In the genomic region with DNA sequence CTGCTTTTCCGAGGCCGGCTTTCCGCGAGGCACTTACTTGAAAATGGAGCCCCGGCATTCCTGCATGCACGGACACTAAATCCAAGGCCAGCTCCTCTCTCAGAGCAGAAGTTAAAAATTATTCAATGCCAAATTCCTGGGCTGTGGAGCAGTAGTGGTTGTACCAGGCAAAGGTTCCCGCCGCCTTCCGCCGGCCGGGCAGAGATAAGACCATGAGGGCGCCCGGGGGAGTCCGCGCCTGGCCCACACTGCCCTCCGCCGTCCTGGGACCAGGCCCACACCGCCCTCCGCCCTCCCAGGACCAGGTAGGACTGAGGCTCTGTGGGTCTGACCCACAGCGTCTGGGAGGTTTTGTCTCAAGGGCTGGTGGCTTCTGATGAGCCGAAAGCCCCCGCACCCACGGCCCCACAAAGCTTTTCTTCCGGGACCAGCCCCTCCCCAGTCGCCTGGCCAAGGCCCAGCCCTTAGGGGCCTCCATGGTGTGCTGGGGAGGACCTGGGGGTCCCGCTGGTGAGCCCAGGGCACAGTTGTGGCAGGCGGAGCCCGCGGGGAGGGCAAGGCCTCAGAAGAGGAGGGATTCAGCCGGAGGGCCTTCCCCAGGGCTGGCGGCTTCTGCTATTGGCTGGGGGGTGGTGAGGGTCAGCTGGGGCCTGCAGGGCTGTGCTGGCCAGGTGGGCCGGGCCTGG, we compare ENCODE assay signal across 1 cellular context.
TF ChIP-seq lines count a peak whose summit lies in the region.

No MANE protein-coding gene starts in this region.

TF ChIP-seq in HepG2, 621 proteins besides CTCF, POLR2A, EP300 and RAD21 (continues in another document):
- 0 out of 2 replicates have a peak, but pooled peaks have one; percentile 48 for TF ChIP-seq GPN1 (CRISPR knock-in tag; IDR thresholded peaks at IDR 0.05; ENCODE audit: borderline replicate concordance)
- TF ChIP-seq RARA (CRISPR knock-in tag; IDR thresholded peaks at IDR 0.05) = no peak
- TF ChIP-seq ZNF17 (CRISPR knock-in tag; IDR thresholded peaks at IDR 0.05) = no peak
- no peak for TF ChIP-seq RBM22 (optimal IDR thresholded peaks at IDR 0.05; ENCODE audit: low read length)
- no peak for TF ChIP-seq ATF1 (CRISPR knock-in tag; IDR thresholded peaks at IDR 0.05)
- no peak for TF ChIP-seq JUND (CRISPR knock-in tag; IDR thresholded peaks at IDR 0.05)
- TF ChIP-seq ZZZ3 (CRISPR knock-in tag; IDR thresholded peaks at IDR 0.05; ENCODE audit: borderline replicate concordance) = no peak
- TF ChIP-seq, protein P1, sequence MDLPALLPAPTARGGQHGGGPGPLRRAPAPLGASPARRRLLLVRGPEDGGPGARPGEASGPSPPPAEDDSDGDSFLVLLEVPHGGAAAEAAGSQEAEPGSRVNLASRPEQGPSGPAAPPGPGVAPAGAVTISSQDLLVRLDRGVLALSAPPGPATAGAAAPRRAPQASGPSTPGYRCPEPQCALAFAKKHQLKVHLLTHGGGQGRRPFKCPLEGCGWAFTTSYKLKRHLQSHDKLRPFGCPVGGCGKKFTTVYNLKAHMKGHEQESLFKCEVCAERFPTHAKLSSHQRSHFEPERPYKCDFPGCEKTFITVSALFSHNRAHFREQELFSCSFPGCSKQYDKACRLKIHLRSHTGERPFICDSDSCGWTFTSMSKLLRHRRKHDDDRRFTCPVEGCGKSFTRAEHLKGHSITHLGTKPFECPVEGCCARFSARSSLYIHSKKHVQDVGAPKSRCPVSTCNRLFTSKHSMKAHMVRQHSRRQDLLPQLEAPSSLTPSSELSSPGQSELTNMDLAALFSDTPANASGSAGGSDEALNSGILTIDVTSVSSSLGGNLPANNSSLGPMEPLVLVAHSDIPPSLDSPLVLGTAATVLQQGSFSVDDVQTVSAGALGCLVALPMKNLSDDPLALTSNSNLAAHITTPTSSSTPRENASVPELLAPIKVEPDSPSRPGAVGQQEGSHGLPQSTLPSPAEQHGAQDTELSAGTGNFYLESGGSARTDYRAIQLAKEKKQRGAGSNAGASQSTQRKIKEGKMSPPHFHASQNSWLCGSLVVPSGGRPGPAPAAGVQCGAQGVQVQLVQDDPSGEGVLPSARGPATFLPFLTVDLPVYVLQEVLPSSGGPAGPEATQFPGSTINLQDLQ (CRISPR knock-in tag; IDR thresholded peaks at IDR 0.05) = no peak
- TF ChIP-seq ZNF337 (CRISPR knock-in tag; IDR thresholded peaks at IDR 0.05; ENCODE audit: borderline replicate concordance, low read depth) = no peak
- TF ChIP-seq, protein P2, sequence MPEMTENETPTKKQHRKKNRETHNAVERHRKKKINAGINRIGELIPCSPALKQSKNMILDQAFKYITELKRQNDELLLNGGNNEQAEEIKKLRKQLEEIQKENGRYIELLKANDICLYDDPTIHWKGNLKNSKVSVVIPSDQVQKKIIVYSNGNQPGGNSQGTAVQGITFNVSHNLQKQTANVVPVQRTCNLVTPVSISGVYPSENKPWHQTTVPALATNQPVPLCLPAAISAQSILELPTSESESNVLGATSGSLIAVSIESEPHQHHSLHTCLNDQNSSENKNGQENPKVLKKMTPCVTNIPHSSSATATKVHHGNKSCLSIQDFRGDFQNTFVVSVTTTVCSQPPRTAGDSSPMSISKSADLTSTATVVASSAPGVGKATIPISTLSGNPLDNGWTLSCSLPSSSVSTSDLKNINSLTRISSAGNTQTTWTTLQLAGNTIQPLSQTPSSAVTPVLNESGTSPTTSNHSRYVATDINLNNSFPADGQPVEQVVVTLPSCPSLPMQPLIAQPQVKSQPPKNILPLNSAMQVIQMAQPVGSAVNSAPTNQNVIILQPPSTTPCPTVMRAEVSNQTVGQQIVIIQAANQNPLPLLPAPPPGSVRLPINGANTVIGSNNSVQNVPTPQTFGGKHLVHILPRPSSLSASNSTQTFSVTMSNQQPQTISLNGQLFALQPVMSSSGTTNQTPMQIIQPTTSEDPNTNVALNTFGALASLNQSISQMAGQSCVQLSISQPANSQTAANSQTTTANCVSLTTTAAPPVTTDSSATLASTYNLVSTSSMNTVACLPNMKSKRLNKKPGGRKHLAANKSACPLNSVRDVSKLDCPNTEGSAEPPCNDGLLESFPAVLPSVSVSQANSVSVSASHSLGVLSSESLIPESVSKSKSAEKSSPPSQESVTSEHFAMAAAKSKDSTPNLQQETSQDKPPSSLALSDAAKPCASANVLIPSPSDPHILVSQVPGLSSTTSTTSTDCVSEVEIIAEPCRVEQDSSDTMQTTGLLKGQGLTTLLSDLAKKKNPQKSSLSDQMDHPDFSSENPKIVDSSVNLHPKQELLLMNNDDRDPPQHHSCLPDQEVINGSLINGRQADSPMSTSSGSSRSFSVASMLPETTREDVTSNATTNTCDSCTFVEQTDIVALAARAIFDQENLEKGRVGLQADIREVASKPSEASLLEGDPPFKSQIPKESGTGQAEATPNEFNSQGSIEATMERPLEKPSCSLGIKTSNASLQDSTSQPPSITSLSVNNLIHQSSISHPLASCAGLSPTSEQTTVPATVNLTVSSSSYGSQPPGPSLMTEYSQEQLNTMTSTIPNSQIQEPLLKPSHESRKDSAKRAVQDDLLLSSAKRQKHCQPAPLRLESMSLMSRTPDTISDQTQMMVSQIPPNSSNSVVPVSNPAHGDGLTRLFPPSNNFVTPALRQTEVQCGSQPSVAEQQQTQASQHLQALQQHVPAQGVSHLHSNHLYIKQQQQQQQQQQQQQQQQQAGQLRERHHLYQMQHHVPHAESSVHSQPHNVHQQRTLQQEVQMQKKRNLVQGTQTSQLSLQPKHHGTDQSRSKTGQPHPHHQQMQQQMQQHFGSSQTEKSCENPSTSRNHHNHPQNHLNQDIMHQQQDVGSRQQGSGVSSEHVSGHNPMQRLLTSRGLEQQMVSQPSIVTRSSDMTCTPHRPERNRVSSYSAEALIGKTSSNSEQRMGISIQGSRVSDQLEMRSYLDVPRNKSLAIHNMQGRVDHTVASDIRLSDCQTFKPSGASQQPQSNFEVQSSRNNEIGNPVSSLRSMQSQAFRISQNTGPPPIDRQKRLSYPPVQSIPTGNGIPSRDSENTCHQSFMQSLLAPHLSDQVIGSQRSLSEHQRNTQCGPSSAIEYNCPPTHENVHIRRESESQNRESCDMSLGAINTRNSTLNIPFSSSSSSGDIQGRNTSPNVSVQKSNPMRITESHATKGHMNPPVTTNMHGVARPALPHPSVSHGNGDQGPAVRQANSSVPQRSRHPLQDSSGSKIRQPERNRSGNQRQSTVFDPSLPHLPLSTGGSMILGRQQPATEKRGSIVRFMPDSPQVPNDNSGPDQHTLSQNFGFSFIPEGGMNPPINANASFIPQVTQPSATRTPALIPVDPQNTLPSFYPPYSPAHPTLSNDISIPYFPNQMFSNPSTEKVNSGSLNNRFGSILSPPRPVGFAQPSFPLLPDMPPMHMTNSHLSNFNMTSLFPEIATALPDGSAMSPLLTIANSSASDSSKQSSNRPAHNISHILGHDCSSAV (CRISPR knock-in tag; IDR thresholded peaks at IDR 0.05; ENCODE audit: borderline replicate concordance) = no peak
- peak; percentile 88 for TF ChIP-seq ZNF33B (CRISPR knock-in tag; IDR thresholded peaks at IDR 0.05)
- TF ChIP-seq, protein P3, sequence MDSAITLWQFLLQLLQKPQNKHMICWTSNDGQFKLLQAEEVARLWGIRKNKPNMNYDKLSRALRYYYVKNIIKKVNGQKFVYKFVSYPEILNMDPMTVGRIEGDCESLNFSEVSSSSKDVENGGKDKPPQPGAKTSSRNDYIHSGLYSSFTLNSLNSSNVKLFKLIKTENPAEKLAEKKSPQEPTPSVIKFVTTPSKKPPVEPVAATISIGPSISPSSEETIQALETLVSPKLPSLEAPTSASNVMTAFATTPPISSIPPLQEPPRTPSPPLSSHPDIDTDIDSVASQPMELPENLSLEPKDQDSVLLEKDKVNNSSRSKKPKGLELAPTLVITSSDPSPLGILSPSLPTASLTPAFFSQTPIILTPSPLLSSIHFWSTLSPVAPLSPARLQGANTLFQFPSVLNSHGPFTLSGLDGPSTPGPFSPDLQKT (CRISPR knock-in tag; IDR thresholded peaks at IDR 0.05; ENCODE audit: borderline replicate concordance) = no peak
- no peak for TF ChIP-seq PRMT3 (CRISPR knock-in tag; IDR thresholded peaks at IDR 0.05; ENCODE audit: borderline replicate concordance, low read depth)
- TF ChIP-seq ZSCAN30 (CRISPR knock-in tag; IDR thresholded peaks at IDR 0.05) = no peak
- TF ChIP-seq, protein P4, sequence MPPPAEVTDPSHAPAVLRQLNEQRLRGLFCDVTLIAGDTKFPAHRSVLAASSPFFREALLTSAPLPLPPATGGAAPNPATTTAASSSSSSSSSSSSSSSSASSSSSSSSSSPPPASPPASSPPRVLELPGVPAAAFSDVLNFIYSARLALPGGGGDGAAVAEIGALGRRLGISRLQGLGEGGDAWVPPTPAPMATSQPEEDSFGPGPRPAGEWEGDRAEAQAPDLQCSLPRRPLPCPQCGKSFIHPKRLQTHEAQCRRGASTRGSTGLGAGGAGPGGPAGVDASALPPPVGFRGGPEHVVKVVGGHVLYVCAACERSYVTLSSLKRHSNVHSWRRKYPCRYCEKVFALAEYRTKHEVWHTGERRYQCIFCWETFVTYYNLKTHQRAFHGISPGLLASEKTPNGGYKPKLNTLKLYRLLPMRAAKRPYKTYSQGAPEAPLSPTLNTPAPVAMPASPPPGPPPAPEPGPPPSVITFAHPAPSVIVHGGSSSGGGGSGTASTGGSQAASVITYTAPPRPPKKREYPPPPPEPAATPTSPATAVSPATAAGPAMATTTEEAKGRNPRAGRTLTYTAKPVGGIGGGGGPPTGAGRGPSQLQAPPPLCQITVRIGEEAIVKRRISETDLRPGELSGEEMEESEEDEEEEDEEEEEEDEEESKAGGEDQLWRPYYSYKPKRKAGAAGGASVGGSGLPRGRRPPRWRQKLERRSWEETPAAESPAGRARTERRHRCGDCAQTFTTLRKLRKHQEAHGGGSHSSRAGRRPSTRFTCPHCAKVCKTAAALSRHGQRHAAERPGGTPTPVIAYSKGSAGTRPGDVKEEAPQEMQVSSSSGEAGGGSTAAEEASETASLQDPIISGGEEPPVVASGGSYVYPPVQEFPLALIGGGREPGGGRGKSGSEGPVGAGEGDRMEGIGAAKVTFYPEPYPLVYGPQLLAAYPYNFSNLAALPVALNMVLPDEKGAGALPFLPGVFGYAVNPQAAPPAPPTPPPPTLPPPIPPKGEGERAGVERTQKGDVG (CRISPR knock-in tag; IDR thresholded peaks at IDR 0.05; ENCODE audit: borderline replicate concordance) = no peak
- TF ChIP-seq LCORL (IDR thresholded peaks at IDR 0.05) = no peak
- no peak for TF ChIP-seq LCORL (CRISPR knock-in tag; IDR thresholded peaks at IDR 0.05)
- no peak for TF ChIP-seq ZNF234 (CRISPR knock-in tag; conservative IDR thresholded peaks at IDR 0.05)
- no peak for TF ChIP-seq ELF4 (CRISPR knock-in tag; IDR thresholded peaks at IDR 0.05; ENCODE audit: borderline replicate concordance)
- no peak for TF ChIP-seq MBNL3 (CRISPR knock-in tag; conservative IDR thresholded peaks at IDR 0.05)
- no peak for TF ChIP-seq ZNF333 (CRISPR knock-in tag; IDR thresholded peaks at IDR 0.05; ENCODE audit: borderline replicate concordance)
- no peak for TF ChIP-seq CENPX (CRISPR knock-in tag; IDR thresholded peaks at IDR 0.05)
- peak; percentile 83 for TF ChIP-seq KDM2A (CRISPR knock-in tag; IDR thresholded peaks at IDR 0.05; ENCODE audit: borderline replicate concordance, low read depth)
- peak; percentile 8; the same call in 1 of the 2 replicates for TF ChIP-seq ZSCAN31 (CRISPR knock-in tag; IDR thresholded peaks at IDR 0.05; ENCODE audit: low read depth)
- 0 out of 2 replicates have a peak, but pooled peaks have one; percentile 23 for TF ChIP-seq SP5 (CRISPR knock-in tag; IDR thresholded peaks at IDR 0.05; ENCODE audit: borderline replicate concordance, low read depth)
- TF ChIP-seq YEATS2 (CRISPR knock-in tag; IDR thresholded peaks at IDR 0.05; ENCODE audit: borderline replicate concordance) = peak; percentile 53; the same call in 1 of the 2 replicates
- no peak for TF ChIP-seq ZNF839 (CRISPR knock-in tag; IDR thresholded peaks at IDR 0.05; ENCODE audit: borderline replicate concordance)
- no peak for TF ChIP-seq THAP11 (CRISPR knock-in tag; IDR thresholded peaks at IDR 0.05)
- TF ChIP-seq ZNF430 (CRISPR knock-in tag; IDR thresholded peaks at IDR 0.05) = peak; percentile 28; the same call in 1 of the 2 replicates
- TF ChIP-seq MAFG (CRISPR knock-in tag; IDR thresholded peaks at IDR 0.05) = no peak
- peak; percentile 44 for TF ChIP-seq HDAC1 (CRISPR knock-in tag; IDR thresholded peaks at IDR 0.05)
- TF ChIP-seq ZNF292 (CRISPR knock-in tag; IDR thresholded peaks at IDR 0.05; ENCODE audit: borderline replicate concordance, low read depth) = 0 out of 2 replicates have a peak, but pooled peaks have one; percentile 14
- TF ChIP-seq ZMYM2 (CRISPR knock-in tag; IDR thresholded peaks at IDR 0.05) = no peak; the same call in 1 of the 2 replicates
- no peak for TF ChIP-seq ZNF550 (CRISPR knock-in tag; IDR thresholded peaks at IDR 0.05; ENCODE audit: borderline replicate concordance)
- no peak for TF ChIP-seq ZNF143 (CRISPR knock-in tag; IDR thresholded peaks at IDR 0.05)
- TF ChIP-seq SMAD1 (CRISPR knock-in tag; IDR thresholded peaks at IDR 0.05; ENCODE audit: borderline replicate concordance, low read depth) = 0 out of 2 replicates have a peak, but pooled peaks have one; percentile 17
- no peak for TF ChIP-seq ZNF891 (CRISPR knock-in tag; IDR thresholded peaks at IDR 0.05)
- TF ChIP-seq PHB2 (IDR thresholded peaks at IDR 0.05; ENCODE audit: partially characterized antibody) = no peak
- TF ChIP-seq TCF12 (IDR thresholded peaks at IDR 0.05) = no peak
- TF ChIP-seq TCF12 (CRISPR knock-in tag; IDR thresholded peaks at IDR 0.05) = peak; percentile 49; the same call in 1 of the 2 replicates
- TF ChIP-seq, protein P5, sequence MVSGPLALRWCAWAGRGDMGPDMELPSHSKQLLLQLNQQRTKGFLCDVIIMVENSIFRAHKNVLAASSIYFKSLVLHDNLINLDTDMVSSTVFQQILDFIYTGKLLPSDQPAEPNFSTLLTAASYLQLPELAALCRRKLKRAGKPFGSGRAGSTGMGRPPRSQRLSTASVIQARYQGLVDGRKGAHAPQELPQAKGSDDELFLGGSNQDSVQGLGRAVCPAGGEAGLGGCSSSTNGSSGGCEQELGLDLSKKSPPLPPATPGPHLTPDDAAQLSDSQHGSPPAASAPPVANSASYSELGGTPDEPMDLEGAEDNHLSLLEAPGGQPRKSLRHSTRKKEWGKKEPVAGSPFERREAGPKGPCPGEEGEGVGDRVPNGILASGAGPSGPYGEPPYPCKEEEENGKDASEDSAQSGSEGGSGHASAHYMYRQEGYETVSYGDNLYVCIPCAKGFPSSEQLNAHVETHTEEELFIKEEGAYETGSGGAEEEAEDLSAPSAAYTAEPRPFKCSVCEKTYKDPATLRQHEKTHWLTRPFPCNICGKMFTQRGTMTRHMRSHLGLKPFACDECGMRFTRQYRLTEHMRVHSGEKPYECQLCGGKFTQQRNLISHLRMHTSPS (CRISPR knock-in tag; IDR thresholded peaks at IDR 0.05; ENCODE audit: low read depth) = no peak
- TF ChIP-seq PHF5A (CRISPR knock-in tag; IDR thresholded peaks at IDR 0.05; ENCODE audit: low read depth, unreplicated experiment) = no peak
- no peak for TF ChIP-seq BRD4 (CRISPR knock-in tag; IDR thresholded peaks at IDR 0.05)
- no peak for TF ChIP-seq PAX8 (CRISPR knock-in tag; IDR thresholded peaks at IDR 0.05; ENCODE audit: borderline replicate concordance)
- no peak for TF ChIP-seq ZNF616 (CRISPR knock-in tag; IDR thresholded peaks at IDR 0.05; ENCODE audit: low read depth)
- TF ChIP-seq RFXAP (CRISPR knock-in tag; IDR thresholded peaks at IDR 0.05; ENCODE audit: borderline replicate concordance) = no peak
